In the genomic region with DNA sequence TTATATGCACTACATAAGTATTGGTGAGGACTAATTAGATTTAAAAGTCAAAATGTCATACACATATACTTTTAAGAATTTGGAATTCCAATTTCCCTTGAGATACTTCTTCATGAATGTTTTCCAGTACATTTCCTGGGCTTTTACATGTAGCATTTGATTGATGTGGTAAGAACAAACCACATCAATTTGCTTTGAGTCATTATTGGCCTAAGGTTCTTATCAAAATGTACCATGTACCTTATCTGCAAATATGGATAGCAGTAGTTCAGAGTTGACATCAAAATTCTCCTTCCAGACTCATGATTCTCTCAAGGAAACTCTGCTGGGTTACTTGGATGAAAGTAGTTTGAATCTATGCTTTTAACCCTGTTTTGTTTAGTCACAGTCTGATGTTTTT, we compare ENCODE assay signal across 19 cellular contexts. TPM values are rescaled to one million over a fixed set of nuclear protein-coding genes. Genes with fewer than 3 reads are reported as not detected.
DNase-seq lines count a peak whose midpoint lies in the region; ATAC-seq and TF ChIP-seq lines count a peak whose summit lies in the region.
"Had no signal": no experiment of that assay in that cellular context is flagged by ENCODE, and none has a peak within 500 bp of the region (broad histone marks: within the 10 kb centered on the region; RNA-seq: fewer than 3 reads in every experiment).

No MANE protein-coding gene starts in this region.

- H3K9me3 Mint-ChIP-seq in activated naive CD8-positive, alpha-beta T cell treated with anti-CD3 and anti-CD28 coated beads, Interleukin-2, amount 10 ng/mL, durations not matched to agents 7 days and 5 days: no peaks in the 10 kb centered on the region
- no peaks in the 10 kb centered on the region for H3K9me3 Mint-ChIP-seq in activated naive CD8-positive, alpha-beta T cell treated with anti-CD3 and anti-CD28 coated beads for 36 hours
- no peaks in the 10 kb centered on the region for H3K9me3 Mint-ChIP-seq in activated T-helper 17 cell treated with anti-CD3 and anti-CD28 coated beads, Interleukin-2, amount 50 U/mL, for 72 hours
- H3K9me3 Mint-ChIP-seq in immature natural killer cell (no peaks in the 10 kb centered on the region), type B pancreatic cell (no peaks in the 10 kb centered on the region)
- H3K9me3 Mint-ChIP-seq in activated CD8-positive, alpha-beta T cell treated with anti-CD3 and anti-CD28 coated beads, Interleukin-2, amount 10 ng/mL, durations not matched to agents 7 days and 5 days (ENCODE audit: insufficient read depth): no peaks in the 10 kb centered on the region
- H3K9me3 Mint-ChIP-seq: T-cell, WTC11 had no signal

- peaks cover 6% of the 10 kb centered on the region for H3K27me3 Mint-ChIP-seq in activated naive CD8-positive, alpha-beta T cell treated with anti-CD3 and anti-CD28 coated beads, Interleukin-2, amount 10 ng/mL, durations not matched to agents 7 days and 5 days
- H3K27me3 Mint-ChIP-seq in activated naive CD8-positive, alpha-beta T cell treated with anti-CD3 and anti-CD28 coated beads for 36 hours: peaks cover 6% of the 10 kb centered on the region
- peaks cover 4% of the 10 kb centered on the region for H3K27me3 Mint-ChIP-seq in activated T-helper 17 cell treated with anti-CD3 and anti-CD28 coated beads, Interleukin-2, amount 50 U/mL, for 72 hours
- H3K27me3 Mint-ChIP-seq in immature natural killer cell (ENCODE audit: low read depth in 3 of 3) (peaks cover 17 to 27% (median 22%) of the 10 kb centered on the region in 3 donors), type B pancreatic cell (peaks cover 17% of the 10 kb centered on the region)
- H3K27me3 Mint-ChIP-seq in activated CD8-positive, alpha-beta T cell treated with anti-CD3 and anti-CD28 coated beads, Interleukin-2, amount 10 ng/mL, durations not matched to agents 7 days and 5 days (ENCODE audit: low read depth): peaks cover 3% of the 10 kb centered on the region
- H3K27me3 Mint-ChIP-seq: T-cell had no signal

- H3K4me1 Mint-ChIP-seq in activated naive CD8-positive, alpha-beta T cell treated with anti-CD3 and anti-CD28 coated beads, Interleukin-2, amount 10 ng/mL, durations not matched to agents 7 days and 5 days: peaks cover 34% of the 10 kb centered on the region
- H3K4me1 Mint-ChIP-seq in activated naive CD8-positive, alpha-beta T cell treated with anti-CD3 and anti-CD28 coated beads for 36 hours: peaks cover 41% of the 10 kb centered on the region
- H3K4me1 Mint-ChIP-seq in activated T-helper 17 cell treated with anti-CD3 and anti-CD28 coated beads, Interleukin-2, amount 50 U/mL, for 72 hours: peaks cover 20% of the 10 kb centered on the region
- H3K4me1 Mint-ChIP-seq in immature natural killer cell: peaks cover 77 to 93% of the 10 kb centered on the region in 2 donors
- peaks cover 44% of the 10 kb centered on the region for H3K4me1 Mint-ChIP-seq in type B pancreatic cell (ENCODE audit: unreplicated experiment)
- H3K4me1 Mint-ChIP-seq in activated CD8-positive, alpha-beta T cell treated with anti-CD3 and anti-CD28 coated beads, Interleukin-2, amount 10 ng/mL, durations not matched to agents 7 days and 5 days (ENCODE audit: low read depth): peaks cover 53% of the 10 kb centered on the region

- H3K27ac Mint-ChIP-seq in activated naive CD8-positive, alpha-beta T cell treated with anti-CD3 and anti-CD28 coated beads, Interleukin-2, amount 10 ng/mL, durations not matched to agents 7 days and 5 days: no peak overlapping the region
- no peak overlapping the region for H3K27ac Mint-ChIP-seq in activated naive CD8-positive, alpha-beta T cell treated with anti-CD3 and anti-CD28 coated beads for 36 hours
- H3K27ac Mint-ChIP-seq in activated T-helper 17 cell treated with anti-CD3 and anti-CD28 coated beads, Interleukin-2, amount 50 U/mL, for 72 hours: no peak overlapping the region
- peak overlapping the region; percentile 63 to 98 (median 80) for H3K27ac Mint-ChIP-seq in immature natural killer cell
- H3K27ac Mint-ChIP-seq in type B pancreatic cell: peak overlapping the region; percentile 42
- H3K27ac Mint-ChIP-seq in activated CD8-positive, alpha-beta T cell treated with anti-CD3 and anti-CD28 coated beads, Interleukin-2, amount 10 ng/mL, durations not matched to agents 7 days and 5 days: no peak overlapping the region
- H3K27ac Mint-ChIP-seq: WTC11 had no signal

- ATAC-seq in activated naive CD8-positive, alpha-beta T cell treated with anti-CD3 and anti-CD28 coated beads, Interleukin-2, amount 10 ng/mL, durations not matched to agents 7 days and 5 days (ENCODE audit: low read depth): no peak
- no peak for ATAC-seq in activated T-helper 17 cell treated with anti-CD3 and anti-CD28 coated beads, Interleukin-2, amount 50 U/mL, for 72 hours (replicated peaks)
- ATAC-seq in GM19324 (IDR thresholded peaks at IDR 0.05; ENCODE audit: low FRiP score, unreplicated experiment) (no peak), GM18907 (IDR thresholded peaks at IDR 0.05; ENCODE audit: unreplicated experiment) (no peak)
- no peak for ATAC-seq in activated CD8-positive, alpha-beta T cell treated with anti-CD3 and anti-CD28 coated beads, Interleukin-2, amount 10 ng/mL, durations not matched to agents 7 days and 5 days
- ATAC-seq: HCT116, heart left ventricle, T-cell, WTC11 had no signal

- H3K36me3 Mint-ChIP-seq in activated naive CD8-positive, alpha-beta T cell treated with anti-CD3 and anti-CD28 coated beads, Interleukin-2, amount 10 ng/mL, durations not matched to agents 7 days and 5 days: peaks cover 5% of the 10 kb centered on the region
- H3K36me3 Mint-ChIP-seq in activated naive CD8-positive, alpha-beta T cell treated with anti-CD3 and anti-CD28 coated beads for 36 hours: peaks cover 2% of the 10 kb centered on the region
- H3K36me3 Mint-ChIP-seq in activated T-helper 17 cell treated with anti-CD3 and anti-CD28 coated beads, Interleukin-2, amount 50 U/mL, for 72 hours (ENCODE audit: low read depth): peaks cover 21% of the 10 kb centered on the region
- H3K36me3 Mint-ChIP-seq in immature natural killer cell: no peaks in the 10 kb centered on the region
- no peaks in the 10 kb centered on the region for H3K36me3 Mint-ChIP-seq in type B pancreatic cell
- H3K36me3 Mint-ChIP-seq in activated CD8-positive, alpha-beta T cell treated with anti-CD3 and anti-CD28 coated beads, Interleukin-2, amount 10 ng/mL, durations not matched to agents 7 days and 5 days (ENCODE audit: low read depth): peaks cover 19% of the 10 kb centered on the region
- H3K36me3 Mint-ChIP-seq: WTC11 had no signal

- DNase-seq in activated naive CD8-positive, alpha-beta T cell treated with anti-CD3 and anti-CD28 coated beads, Interleukin-2, amount 10 ng/mL, durations not matched to agents 7 days and 5 days: no peak
- DNase-seq in activated naive CD8-positive, alpha-beta T cell treated with anti-CD3 and anti-CD28 coated beads for 36 hours: no peak
- DNase-seq in immature natural killer cell: no peak
- DNase-seq in type B pancreatic cell (ENCODE audit: extremely low spot score, unreplicated experiment): no peak
- no peak for DNase-seq in activated CD8-positive, alpha-beta T cell treated with anti-CD3 and anti-CD28 coated beads, Interleukin-2, amount 10 ng/mL, durations not matched to agents 7 days and 5 days
- DNase-seq: activated effector memory CD4-positive, alpha-beta T cell treated with Interleukin-2 at 50 U/mL for 16 hours; brain microvascular endothelial cell; C1 segment of cervical spinal cord; heart left ventricle; NCI-H1092; nucleus accumbens; RPMI8226; T-cell; tibial artery had no signal

- CTCF ChIA-PET in activated CD8-positive, alpha-beta T cell treated with anti-CD3 and anti-CD28 coated beads, Interleukin-2, amount 10 ng/mL, durations not matched to agents 7 days and 5 days (lab: Charles Lee): interaction anchor here (1.3 kb wide), 1 partner anchor 23 kb away, joined by 4 read pairs; no protein-coding TSS in a partner anchor

- POLR2A ChIA-PET in activated naive CD8-positive, alpha-beta T cell treated with anti-CD3 and anti-CD28 coated beads, Interleukin-2, amount 10 ng/mL, durations not matched to agents 7 days and 5 days (lab: Charles Lee): no interaction called here
- POLR2A ChIA-PET in activated CD8-positive, alpha-beta T cell treated with anti-CD3 and anti-CD28 coated beads, Interleukin-2, amount 10 ng/mL, durations not matched to agents 7 days and 5 days (lab: Charles Lee): no interaction called here

- peak overlapping the region; percentile 35 for H3K4me3 Mint-ChIP-seq in activated naive CD8-positive, alpha-beta T cell treated with anti-CD3 and anti-CD28 coated beads, Interleukin-2, amount 10 ng/mL, durations not matched to agents 7 days and 5 days
- no peak overlapping the region for H3K4me3 Mint-ChIP-seq in activated naive CD8-positive, alpha-beta T cell treated with anti-CD3 and anti-CD28 coated beads for 36 hours
- H3K4me3 Mint-ChIP-seq in activated T-helper 17 cell treated with anti-CD3 and anti-CD28 coated beads, Interleukin-2, amount 50 U/mL, for 72 hours: peak overlapping the region; percentile 98
- H3K4me3 Mint-ChIP-seq in immature natural killer cell: peak overlapping the region in 3 of 5 donors; percentile 21 to 47 (median 42)
- peak overlapping the region; percentile 78 for H3K4me3 Mint-ChIP-seq in type B pancreatic cell
- no peak overlapping the region for H3K4me3 Mint-ChIP-seq in activated CD8-positive, alpha-beta T cell treated with anti-CD3 and anti-CD28 coated beads, Interleukin-2, amount 10 ng/mL, durations not matched to agents 7 days and 5 days

- no peak for TF ChIP-seq CTCF in type B pancreatic cell (conservative IDR thresholded peaks at IDR 0.05)

RNA-seq across cellular contexts. Expression of a gene that starts 2.5 kb away (rescaled TPM):
- total RNA-seq in activated naive CD8-positive, alpha-beta T cell treated with anti-CD3 and anti-CD28 coated beads, Interleukin-2, amount 10 ng/mL, durations not matched to agents 7 days and 5 days: 100 to 1,000 TPM; 165 to 174 TPM
- total RNA-seq in activated naive CD8-positive, alpha-beta T cell treated with anti-CD3 and anti-CD28 coated beads for 36 hours: 100 to 1,000 TPM; 121 to 123 TPM
- total RNA-seq in activated T-helper 17 cell treated with anti-CD3 and anti-CD28 coated beads, Interleukin-2, amount 50 U/mL, for 72 hours: 100 to 1,000 TPM; 165 to 229 TPM
- 100 to 1,000 TPM in 1 of 3 donors, 10 to 100 TPM in 2; 24.0 to 133 (median 59.9) TPM for polyA plus RNA-seq in immature natural killer cell
- 239 and 388 TPM in 2 replicates for total RNA-seq in type B pancreatic cell (ENCODE audit: low replicate concordance)
- total RNA-seq in activated CD8-positive, alpha-beta T cell treated with anti-CD3 and anti-CD28 coated beads, Interleukin-2, amount 10 ng/mL, durations not matched to agents 7 days and 5 days: 100 to 1,000 TPM; 149 to 152 TPM

Comparison
In these comparisons a context has a peak if more than half of its experiments do, and no peak if none do; other contexts are left out.
1. H3K4me3 Mint-ChIP-seq: peak in activated naive CD8-positive, alpha-beta T cell treated with anti-CD3 and anti-CD28 coated beads, Interleukin-2, amount 10 ng/mL, durations not matched to agents 7 days and 5 days (single experiment), activated T-helper 17 cell treated with anti-CD3 and anti-CD28 coated beads, Interleukin-2, amount 50 U/mL, for 72 hours (single experiment), immature natural killer cell (3 of 5) and type B pancreatic cell (single experiment); none in activated naive CD8-positive, alpha-beta T cell treated with anti-CD3 and anti-CD28 coated beads for 36 hours (single experiment) and activated CD8-positive, alpha-beta T cell treated with anti-CD3 and anti-CD28 coated beads, Interleukin-2, amount 10 ng/mL, durations not matched to agents 7 days and 5 days (single experiment).
2. H3K27ac Mint-ChIP-seq: peak in immature natural killer cell (6 of 6) and type B pancreatic cell (single experiment); none in activated naive CD8-positive, alpha-beta T cell treated with anti-CD3 and anti-CD28 coated beads, Interleukin-2, amount 10 ng/mL, durations not matched to agents 7 days and 5 days (single experiment), activated naive CD8-positive, alpha-beta T cell treated with anti-CD3 and anti-CD28 coated beads for 36 hours (single experiment), activated T-helper 17 cell treated with anti-CD3 and anti-CD28 coated beads, Interleukin-2, amount 50 U/mL, for 72 hours (single experiment) and activated CD8-positive, alpha-beta T cell treated with anti-CD3 and anti-CD28 coated beads, Interleukin-2, amount 10 ng/mL, durations not matched to agents 7 days and 5 days (single experiment).